Comparison of ENCODE assay signal across 1 cellular context in genomic region chr7:129864042-129864441, GRCh38.
TF ChIP-seq lines count a peak whose summit lies in the region.

No MANE protein-coding gene starts in this region.

TF ChIP-seq in SK-N-SH, 30 proteins besides CTCF, POLR2A, EP300 and RAD21 (continued from another document):
- TF ChIP-seq PBX3 (IDR thresholded peaks at IDR 0.05) = no peak
- no peak for TF ChIP-seq USF2 (IDR thresholded peaks at IDR 0.05; ENCODE audit: borderline replicate concordance, low read depth, low read length)
- no peak for TF ChIP-seq SMC3 (IDR thresholded peaks at IDR 0.05; ENCODE audit: low read depth, low read length)
- TF ChIP-seq ZBTB33 (IDR thresholded peaks at IDR 0.05; ENCODE audit: borderline replicate concordance, low read depth) = no peak
- TF ChIP-seq GATA2 (CRISPR knock-in tag; IDR thresholded peaks at IDR 0.05) = no peak
- TF ChIP-seq MXI1 (IDR thresholded peaks at IDR 0.05; ENCODE audit: low read depth, low read length) = no peak
- no peak for TF ChIP-seq NRF1 (IDR thresholded peaks at IDR 0.05; ENCODE audit: low read depth, low read length)
- no peak for TF ChIP-seq MAX (IDR thresholded peaks at IDR 0.05; ENCODE audit: low read depth)
- TF ChIP-seq SIN3A (IDR thresholded peaks at IDR 0.05; ENCODE audit: borderline replicate concordance, low read depth, low read length) = no peak
- TF ChIP-seq FOXM1 (IDR thresholded peaks at IDR 0.05; ENCODE audit: low read depth) = no peak
- TF ChIP-seq REST (IDR thresholded peaks at IDR 0.05; ENCODE audit: low read depth, low read length) = no peak
TF ChIP-seq in SK-N-SH: peak in this region for 0.
